ENCODE assay signal across 23 cellular contexts in genomic region chr7:116521046-116521664, GRCh38. TPM values are rescaled to one million over a fixed set of nuclear protein-coding genes. Genes with fewer than 3 reads are reported as not detected.
A peak's percentile ranks its signal among the peaks of the same experiment; 100 is the strongest.
DNase-seq lines count a peak whose midpoint lies in the region; ATAC-seq, FAIRE-seq and TF ChIP-seq lines count a peak whose summit lies in the region.
"Had no signal": no experiment of that assay in that cellular context is flagged by ENCODE, and none has a peak within 500 bp of the region (broad histone marks: within the 10 kb centered on the region; RNA-seq: fewer than 3 reads in every experiment).

No MANE protein-coding gene starts in this region.

- TF ChIP-seq RAD21 in K562 (CRISPR knock-in tag; conservative IDR thresholded peaks at IDR 0.05 in 1 of 2, IDR thresholded peaks at IDR 0.05 in 1 of 2), result no peak

- in situ Hi-C loops in K562 (cut with MboI), result no loop called here

- peak overlapping the region; percentile 8; the same call in 1 of the 2 replicates for H2AFZ ChIP-seq in K562 (ENCODE audit: low read depth, low read length)

- peaks cover 61% of the 10 kb centered on the region for H3K27me3 Mint-ChIP-seq in activated CD4-positive, alpha-beta T cell treated with anti-CD3 and anti-CD28 coated beads, Interleukin-2, amount 10 ng/mL, durations not matched to agents 24 days and 14 days
- H3K27me3 Mint-ChIP-seq in activated CD4-positive, alpha-beta T cell treated with anti-CD3 and anti-CD28 coated beads, Interleukin-2, amount 10 ng/mL, durations not matched to agents 7 days and 5 days, result peaks cover 59% of the 10 kb centered on the region

- no peak for ATAC-seq in K562
- no peak for ATAC-seq in GM19328 (IDR thresholded peaks at IDR 0.05; ENCODE audit: unreplicated experiment)

- H3K36me3 ChIP-seq in K562 (ENCODE audit: control insufficient read depth, insufficient read depth, low read length) (no peaks in the 10 kb centered on the region), thyroid gland (no peaks in the 10 kb centered on the region)
- H3K36me3 ChIP-seq: neutrophil, stomach had no signal

- H3K27ac Mint-ChIP-seq in activated CD4-positive, alpha-beta T cell treated with anti-CD3 and anti-CD28 coated beads, Interleukin-2, amount 10 ng/mL, durations not matched to agents 24 days and 14 days, result no peak overlapping the region
- H3K27ac Mint-ChIP-seq in activated CD4-positive, alpha-beta T cell treated with anti-CD3 and anti-CD28 coated beads, Interleukin-2, amount 10 ng/mL, durations not matched to agents 7 days and 5 days, result no peak overlapping the region

- no peaks in the 10 kb centered on the region for H3K36me3 Mint-ChIP-seq in activated CD4-positive, alpha-beta T cell treated with anti-CD3 and anti-CD28 coated beads, Interleukin-2, amount 10 ng/mL, durations not matched to agents 24 days and 14 days (ENCODE audit: low read depth)
- H3K36me3 Mint-ChIP-seq in activated CD4-positive, alpha-beta T cell treated with anti-CD3 and anti-CD28 coated beads, Interleukin-2, amount 10 ng/mL, durations not matched to agents 7 days and 5 days (ENCODE audit: low read depth), result no peaks in the 10 kb centered on the region

- no peak overlapping the region for H3K4me2 ChIP-seq in K562 (ENCODE audit: insufficient read depth, low read length)
- H3K4me2 ChIP-seq: smooth muscle cell had no signal

- TF ChIP-seq EP300 in K562 (IDR thresholded peaks at IDR 0.05; ENCODE audit: low read length), result no peak

- H3K4me1 ChIP-seq in K562 (replicated peaks in 1 of 2; ENCODE audit: control insufficient read depth in 2 of 2, insufficient read depth in 2 of 2, low read length in 2 of 2) (peaks cover 14 to 18% of the 10 kb centered on the region in 2 experiments), thyroid gland (peaks cover 4 to 22% of the 10 kb centered on the region in 2 donors)

- no peaks in the 10 kb centered on the region for H3K9me3 Mint-ChIP-seq in activated CD4-positive, alpha-beta T cell treated with anti-CD3 and anti-CD28 coated beads, Interleukin-2, amount 10 ng/mL, durations not matched to agents 24 days and 14 days
- H3K9me3 Mint-ChIP-seq in activated CD4-positive, alpha-beta T cell treated with anti-CD3 and anti-CD28 coated beads, Interleukin-2, amount 10 ng/mL, durations not matched to agents 7 days and 5 days, result no peaks in the 10 kb centered on the region

- TF ChIP-seq CTCF in K562 (IDR thresholded peaks at IDR 0.05 in 2 of 3, conservative IDR thresholded peaks at IDR 0.05 in 1 of 3; ENCODE audit: insufficient read depth in 2 of 3, low read depth in 1 of 3, low read length in 3 of 3), result no peak
- TF ChIP-seq CTCF in fibroblast of villous mesenchyme (IDR thresholded peaks at IDR 0.05; ENCODE audit: insufficient read depth, low read depth, low read length), result no peak
- TF ChIP-seq CTCF in thyroid gland (IDR thresholded peaks at IDR 0.05), result no peak

- no peaks in the 10 kb centered on the region for H3K79me2 ChIP-seq in K562 (ENCODE audit: control insufficient read depth, insufficient read depth, low read length)

- no peak overlapping the region for H3K9ac ChIP-seq in K562 (ENCODE audit: insufficient read depth in 1 of 2, low read depth in 2 of 2, low read length in 2 of 2)

- no peak overlapping the region for H3K4me3 Mint-ChIP-seq in activated CD4-positive, alpha-beta T cell treated with anti-CD3 and anti-CD28 coated beads, Interleukin-2, amount 10 ng/mL, durations not matched to agents 24 days and 14 days
- H3K4me3 Mint-ChIP-seq in activated CD4-positive, alpha-beta T cell treated with anti-CD3 and anti-CD28 coated beads, Interleukin-2, amount 10 ng/mL, durations not matched to agents 7 days and 5 days, result no peak overlapping the region

- H3K27me3 ChIP-seq in K562 (ENCODE audit: control insufficient read depth in 2 of 2, insufficient read depth in 2 of 2, low read length in 2 of 2) (peaks cover 0 to 3% of the 10 kb centered on the region in 2 experiments; a peak in 1 of 5 replicates), thyroid gland (no peaks in the 10 kb centered on the region)

- peak; percentile 46 for DNase-seq in activated CD4-positive, alpha-beta T cell treated with anti-CD3 and anti-CD28 coated beads, Interleukin-2, amount 10 ng/mL, durations not matched to agents 24 days and 14 days
- DNase-seq in activated CD4-positive, alpha-beta T cell treated with anti-CD3 and anti-CD28 coated beads, Interleukin-2, amount 10 ng/mL, durations not matched to agents 7 days and 5 days, result no peak
- DNase-seq in K562 (ENCODE audit: extremely low read depth in 1 of 4, low spot score in 3 of 4), result no peak
- peak; percentile 66 for DNase-seq in fibroblast of villous mesenchyme (ENCODE audit: low read depth)
- DNase-seq in thyroid gland, result no peak
- no peak for DNase-seq in NCI-H510A treated with DMSO at 0.1 percent for 48 hours (lab: John Stamatoyannopoulos, UW)
- DNase-seq in GM12892 (ENCODE audit: insufficient read length), result no peak
- DNase-seq: activated CD4-positive, alpha-beta T cell treated with anti-CD3 and anti-CD28 coated beads, Interleukin-2, amount 50 U/mL, for 4 hours; activated gamma-delta T cell treated with Interleukin-2 at 50 U/mL for 16 hours; amniotic stem cell; caudate nucleus; dorsolateral prefrontal cortex; head of caudate nucleus; KG1; NCI-H187; SHP77; stimulated activated CD4-positive, alpha-beta T cell treated with anti-CD3 and anti-CD28 coated beads, Interleukin-4, amount 100 ng/mL, for 1 hour; stomach had no signal

- no peak overlapping the region for H3K27ac ChIP-seq in K562 (ENCODE audit: extremely low read depth, low read depth, low read length)
- peak overlapping the region; percentile 61 to 75 (median 73) for H3K27ac ChIP-seq in thyroid gland
- H3K27ac ChIP-seq: neutrophil, VCaP had no signal

- H3K4me3 ChIP-seq in K562, result no peak overlapping the region
- H3K4me3 ChIP-seq in fibroblast of villous mesenchyme (ENCODE audit: low read depth, low read length), result no peak overlapping the region
- H3K4me3 ChIP-seq in thyroid gland (replicated peaks in 1 of 3), result no peak overlapping the region
- H3K4me3 ChIP-seq: dorsolateral prefrontal cortex, smooth muscle cell, stomach had no signal

- POLR2A ChIA-PET in activated CD4-positive, alpha-beta T cell treated with anti-CD3 and anti-CD28 coated beads, Interleukin-2, amount 10 ng/mL, durations not matched to agents 7 days and 5 days (lab: Charles Lee), result no interaction called here
- POLR2A ChIA-PET in K562 (lab: Yijun Ruan, JAX), result interaction anchor here (0.7 to 2.8 kb wide), 4 partner anchors 11 to 255 kb away, joined by 3 to 11 read pairs (median 4); no protein-coding TSS in a partner anchor

- H3K9me1 ChIP-seq in K562 (ENCODE audit: control insufficient read depth, insufficient read depth, low read length), result no peaks in the 10 kb centered on the region

- CTCF ChIA-PET in activated CD4-positive, alpha-beta T cell treated with anti-CD3 and anti-CD28 coated beads, Interleukin-2, amount 10 ng/mL, durations not matched to agents 7 days and 5 days (lab: Charles Lee), result no interaction called here
- CTCF ChIA-PET in K562 (lab: Yijun Ruan, JAX; ENCODE audit: low intra/inter-chr PET ratio), result no interaction called here

- H3K4me1 Mint-ChIP-seq in activated CD4-positive, alpha-beta T cell treated with anti-CD3 and anti-CD28 coated beads, Interleukin-2, amount 10 ng/mL, durations not matched to agents 24 days and 14 days, result peaks cover 15% of the 10 kb centered on the region
- H3K4me1 Mint-ChIP-seq in activated CD4-positive, alpha-beta T cell treated with anti-CD3 and anti-CD28 coated beads, Interleukin-2, amount 10 ng/mL, durations not matched to agents 7 days and 5 days, result peaks cover 16% of the 10 kb centered on the region

- FAIRE-seq in K562 (lab: Jason Lieb, UNC), result no peak
- FAIRE-seq in GM12892 (lab: Jason Lieb, UNC), result no peak

- TF ChIP-seq POLR2A in K562 (conservative IDR thresholded peaks at IDR 0.05) (no peak), thyroid gland (IDR thresholded peaks at IDR 0.05) (no peak), GM12892 (IDR thresholded peaks at IDR 0.05; ENCODE audit: low read depth, low read length) (no peak)

- H4K20me1 ChIP-seq in K562 (replicated peaks; ENCODE audit: control insufficient read depth, insufficient read depth, low read length), result no peaks in the 10 kb centered on the region

- 61% methylated on average over 6 of the region's 6 CpGs for WGBS in K562 (ENCODE audit: insufficient coverage, low coverage, missing lambda C conversion rate)
- 78 to 82% methylated on average over 6 of the region's 6 CpGs for WGBS in thyroid gland, 2 donors

- intact Hi-C loops in activated CD4-positive, alpha-beta T cell treated with anti-CD3 and anti-CD28 coated beads, Interleukin-2, amount 10 ng/mL, durations not matched to agents 24 days and 14 days (cut with micrococcal nuclease), result loop anchor here (10.0 kb wide), 1 partner anchor 154 kb away; the partner anchor contains the start of gene MET
- intact Hi-C loops in K562 (cut with micrococcal nuclease), result no loop called here
- intact Hi-C loops in thyroid gland (cut with DNase I), result loop anchor here (10.0 kb wide), 1 partner anchor 166 kb away; no protein-coding TSS in a partner anchor

- BruUV-seq in K562 (replicated peaks; lab: Mats Ljungman, UMichigan), result no TSS peak

- H3K9me3 ChIP-seq in K562 (replicated peaks; ENCODE audit: control insufficient read depth, insufficient read depth, low read depth, low read length) (no peaks in the 10 kb centered on the region), thyroid gland (no peaks in the 10 kb centered on the region)
- H3K9me3 ChIP-seq: neutrophil, stomach had no signal

RNA-seq across cellular contexts. Expression of gene CAV1, which starts 3.7 kb away (rescaled TPM):
- total RNA-seq in activated CD4-positive, alpha-beta T cell treated with anti-CD3 and anti-CD28 coated beads, Interleukin-2, amount 10 ng/mL, durations not matched to agents 24 days and 14 days, result 0.12 and 0.17 TPM in 2 replicates
- not detected for total RNA-seq in activated CD4-positive, alpha-beta T cell treated with anti-CD3 and anti-CD28 coated beads, Interleukin-2, amount 10 ng/mL, durations not matched to agents 7 days and 5 days
- total RNA-seq in K562 (2011; cell fraction: chromatin; rRNA removed; ENCODE audit: low replicate concordance), result 0.79 and 1.5 TPM in 2 replicates
- 1.2 TPM in 1 of 2 replicates, not detected in the other for total RNA-seq in K562 (2011; cell fraction: nucleolus; rRNA removed)
- total RNA-seq in K562 (2011; cell fraction: nucleoplasm; rRNA removed), result 1.5 TPM in 1 of 2 replicates, not detected in the other
- total RNA-seq in K562 (2014; rRNA removed) (0.08 and 1.1 TPM in 2 replicates), K562 (2014; rRNA removed; fragmentation: Illumina TruSeq; extraction: Trizol) (0.16 and 0.29 TPM in 2 replicates), K562 (2015; rRNA removed; fragmentation: Illumina TruSeq; extraction: Trizol) (0.40 and 0.64 TPM in 2 replicates), K562 (2021) (1.0 and 1.5 TPM in 2 replicates), fibroblast of villous mesenchyme (288 and 887 TPM in 2 replicates), thyroid gland (100 to 1,000 TPM; 301 to 490 (median 321) TPM)
- polyA plus RNA-seq in K562 (2011; rRNA removed) (1.5 and 2.5 TPM in 2 replicates), K562 (2014; fragmentation: Illumina TruSeq; extraction: Trizol) (0.62 and 0.86 TPM in 2 replicates), K562 (2014; fragmentation: Nextera tagmentation; extraction: Ambion mirVana) (under 1 TPM; 0.63 to 0.82 TPM), K562 (2014; rRNA removed) (0.08 and 0.49 TPM in 2 replicates)
- 4.8 and 4.9 TPM in 2 replicates for polyA plus RNA-seq in K562 (2011; cell fraction: cytosol; rRNA removed)
- polyA plus RNA-seq in K562 (2011; cell fraction: nucleus; rRNA removed), result 1.9 and 3.3 TPM in 2 replicates
- 0.51 and 0.55 TPM in 2 replicates for polyA plus RNA-seq in K562 (2012)
- 3.4 and 5.0 TPM in 2 replicates for polyA minus RNA-seq in K562 (2011; rRNA and poly(A)+ RNA removed)
- 0.76 and 2.1 TPM in 2 replicates for polyA minus RNA-seq in K562 (2011; cell fraction: cytosol; rRNA and poly(A)+ RNA removed)
- 1.00 and 1.2 TPM in 2 replicates for polyA minus RNA-seq in K562 (2011; cell fraction: nucleus; rRNA and poly(A)+ RNA removed)
- polyA plus RNA-seq in GM12892 (2012; ENCODE audit: missing spikeins), result 7.1 TPM

RNA-seq across cellular contexts. Expression of gene CAV2, which starts 21.6 kb away (rescaled TPM):
- not detected in 2 replicates for total RNA-seq in activated CD4-positive, alpha-beta T cell treated with anti-CD3 and anti-CD28 coated beads, Interleukin-2, amount 10 ng/mL, durations not matched to agents 24 days and 14 days
- not detected for total RNA-seq in activated CD4-positive, alpha-beta T cell treated with anti-CD3 and anti-CD28 coated beads, Interleukin-2, amount 10 ng/mL, durations not matched to agents 7 days and 5 days
- total RNA-seq in K562 (2011; cell fraction: chromatin; rRNA removed; ENCODE audit: low replicate concordance), result 38.0 and 48.6 TPM in 2 replicates
- 45.0 and 46.4 TPM in 2 replicates for total RNA-seq in K562 (2011; cell fraction: nucleolus; rRNA removed)
- 52.1 and 67.7 TPM in 2 replicates for total RNA-seq in K562 (2011; cell fraction: nucleoplasm; rRNA removed)
- 30.0 and 32.4 TPM in 2 replicates for total RNA-seq in K562 (2014; rRNA removed)
- total RNA-seq in K562 (2014; rRNA removed; fragmentation: Illumina TruSeq; extraction: Trizol), result 43.0 and 50.7 TPM in 2 replicates
- total RNA-seq in K562 (2015; rRNA removed; fragmentation: Illumina TruSeq; extraction: Trizol), result 43.9 and 49.3 TPM in 2 replicates
- total RNA-seq in K562 (2021), result 36.4 and 38.3 TPM in 2 replicates
- 109 and 137 TPM in 2 replicates for polyA plus RNA-seq in K562 (2011; rRNA removed)
- 80.8 and 129 TPM in 2 replicates for polyA plus RNA-seq in K562 (2011; cell fraction: cytosol; rRNA removed)
- polyA plus RNA-seq in K562 (2011; cell fraction: nucleus; rRNA removed), result 57.6 and 71.3 TPM in 2 replicates
- polyA plus RNA-seq in K562 (2012), result 25.3 and 39.5 TPM in 2 replicates
- 34.1 and 41.4 TPM in 2 replicates for polyA plus RNA-seq in K562 (2014; fragmentation: Illumina TruSeq; extraction: Trizol)
- polyA plus RNA-seq in K562 (2014; fragmentation: Nextera tagmentation; extraction: Ambion mirVana), result 10 to 100 TPM; 16.1 to 16.5 TPM
- 30.3 and 31.8 TPM in 2 replicates for polyA plus RNA-seq in K562 (2014; rRNA removed)
- polyA minus RNA-seq in K562 (2011; rRNA and poly(A)+ RNA removed), result 119 and 144 TPM in 2 replicates
- 58.1 and 68.9 TPM in 2 replicates for polyA minus RNA-seq in K562 (2011; cell fraction: cytosol; rRNA and poly(A)+ RNA removed)
- 39.6 and 59.2 TPM in 2 replicates for polyA minus RNA-seq in K562 (2011; cell fraction: nucleus; rRNA and poly(A)+ RNA removed)
- 130 and 224 TPM in 2 replicates for total RNA-seq in fibroblast of villous mesenchyme
- total RNA-seq in thyroid gland, result 100 to 1,000 TPM; 210 to 331 (median 239) TPM
- polyA plus RNA-seq in GM12892 (2012; ENCODE audit: missing spikeins), result 5.5 TPM
- total RNA-seq: T-helper 1 cell treated with Interleukin-12 subunit alpha and Interleukin-12 subunit beta and Interleukin-4 antibody, amounts not matched to agents 30 ng/mL and 1 ng/mL, for 36 hours had no signal

Comparison
In these comparisons a context has a peak if more than half of its experiments do, and no peak if none do; other contexts are left out.
1. DNase-seq: peak in activated CD4-positive, alpha-beta T cell treated with anti-CD3 and anti-CD28 coated beads, Interleukin-2, amount 10 ng/mL, durations not matched to agents 24 days and 14 days (single experiment) and fibroblast of villous mesenchyme (single experiment); none in activated CD4-positive, alpha-beta T cell treated with anti-CD3 and anti-CD28 coated beads, Interleukin-2, amount 10 ng/mL, durations not matched to agents 7 days and 5 days (single experiment), K562 (0 of 4), thyroid gland (0 of 2), NCI-H510A treated with DMSO at 0.1 percent for 48 hours (single experiment) and GM12892 (single experiment).
2. RNA of gene CAV1, which starts 3.7 kb away (total RNA-seq): 288 to 887 TPM in fibroblast of villous mesenchyme and 301 to 490 TPM in thyroid gland; 0.08 to 1.5 TPM in K562, 0.12 to 0.17 TPM in activated CD4-positive, alpha-beta T cell treated with anti-CD3 and anti-CD28 coated beads, Interleukin-2, amount 10 ng/mL, durations not matched to agents 24 days and 14 days and not detected in activated CD4-positive, alpha-beta T cell treated with anti-CD3 and anti-CD28 coated beads, Interleukin-2, amount 10 ng/mL, durations not matched to agents 7 days and 5 days; every median in the first group is over 100 times any median in the second.
3. RNA of gene CAV2, which starts 21.6 kb away (total RNA-seq): 210 to 331 TPM in thyroid gland, 130 to 224 TPM in fibroblast of villous mesenchyme and 30.0 to 67.7 TPM in K562; not detected in activated CD4-positive, alpha-beta T cell treated with anti-CD3 and anti-CD28 coated beads, Interleukin-2, amount 10 ng/mL, durations not matched to agents 24 days and 14 days and not detected in activated CD4-positive, alpha-beta T cell treated with anti-CD3 and anti-CD28 coated beads, Interleukin-2, amount 10 ng/mL, durations not matched to agents 7 days and 5 days; every median in the first group is over 10 times any median in the second.